21 cellular contexts compared by ENCODE assay signal in genomic region chr17:4109424-4109823, GRCh38. TPM values are rescaled to one million over a fixed set of nuclear protein-coding genes. Genes with fewer than 3 reads are reported as not detected.
A peak's percentile ranks its signal among the peaks of the same experiment; 100 is the strongest.
DNase-seq lines count a peak whose midpoint lies in the region; ATAC-seq, FAIRE-seq and TF ChIP-seq lines count a peak whose summit lies in the region.
"Had no signal": no experiment of that assay in that cellular context is flagged by ENCODE, and none has a peak within 500 bp of the region (broad histone marks: within the 10 kb centered on the region; RNA-seq: fewer than 3 reads in every experiment).

No MANE protein-coding gene starts in this region.

- H3K23ac ChIP-seq in IMR-90 (ENCODE audit: low read depth, low read length) (no peak overlapping the region), H9 (ENCODE audit: insufficient read length, low read depth, low read length) (no peak overlapping the region)

- TF ChIP-seq POLR2A in IMR-90 (IDR thresholded peaks at IDR 0.05; ENCODE audit: low read depth, low read length) (no peak), H54 (IDR thresholded peaks at IDR 0.05; ENCODE audit: low read depth, low read length) (no peak)

- H3K79me2 ChIP-seq in H9 (ENCODE audit: insufficient read depth, low read length), result no peaks in the 10 kb centered on the region

- H2AFZ ChIP-seq in IMR-90 (replicated peaks; ENCODE audit: low read length, poor library complexity) (no peak overlapping the region), H9 (ENCODE audit: low read length) (no peak overlapping the region)
- H2AFZ ChIP-seq: GM23338 had no signal

- no peak overlapping the region for H3K4me3 ChIP-seq in CD4-positive, CD25-positive, alpha-beta regulatory T cell (ENCODE audit: low read depth, low read length)
- H3K4me3 ChIP-seq in IMR-90 (ENCODE audit: insufficient read depth, low read depth, low read length), result no peak overlapping the region
- H3K4me3 ChIP-seq: ascending aorta, GM23338, ovary, SJCRH30 had no signal

- H3K27me3 Mint-ChIP-seq in CD4-positive, CD25-positive, alpha-beta regulatory T cell, result no peaks in the 10 kb centered on the region
- H3K27me3 Mint-ChIP-seq in activated naive CD8-positive, alpha-beta T cell treated with anti-CD3 and anti-CD28 coated beads, Interleukin-2, amount 50 U/mL, for 24 hours, result no peaks in the 10 kb centered on the region
- H3K27me3 Mint-ChIP-seq in H9 (ENCODE audit: low read depth), result no peaks in the 10 kb centered on the region

- H3K23me2 ChIP-seq in H9 (ENCODE audit: insufficient read length, low read depth, low read length, poor library complexity, severe bottlenecking), result no peaks in the 10 kb centered on the region

- H4K5ac ChIP-seq in IMR-90 (ENCODE audit: low read depth, low read length), result no peak overlapping the region
- no peak overlapping the region for H4K5ac ChIP-seq in H9 (ENCODE audit: insufficient read length, low read depth, low read length)

- TF ChIP-seq CTCF in IMR-90 (conservative IDR thresholded peaks at IDR 0.05; ENCODE audit: low read depth, low read length) (no peak), H9 (conservative IDR thresholded peaks at IDR 0.05) (no peak)

- H3K79me1 ChIP-seq in IMR-90 (ENCODE audit: low read depth in 1 of 2, low read length in 2 of 2), result peaks cover 11 to 42% of the 10 kb centered on the region in 2 experiments
- H3K79me1 ChIP-seq in H9 (ENCODE audit: insufficient read depth, low read depth, low read length, poor library complexity, severe bottlenecking), result no peaks in the 10 kb centered on the region

- H2BK120ac ChIP-seq in IMR-90 (ENCODE audit: low read depth, low read length), result 0 out of 2 replicates have a peak overlapping the region, but pooled peaks have one; percentile 1
- H2BK120ac ChIP-seq in H9 (ENCODE audit: low read depth, low read length, poor library complexity, severe bottlenecking), result no peak overlapping the region

- H4K20me1 ChIP-seq in IMR-90 (ENCODE audit: insufficient read depth, low read length) (peaks cover 8% of the 10 kb centered on the region; the same call in 1 of the 2 replicates), H9 (ENCODE audit: control insufficient read depth, insufficient read depth, insufficient read length) (no peaks in the 10 kb centered on the region)

- in situ Hi-C loops in IMR-90 (cut with MboI; ENCODE audit: low sequenced_read_pairs), result no loop called here

- no peak for DNase-seq in CD4-positive, CD25-positive, alpha-beta regulatory T cell
- DNase-seq in IMR-90 (no peak), A172 (ENCODE audit: low spot score) (no peak), H54 (ENCODE audit: insufficient read length, low spot score) (no peak), H9 (no peak), left cardiac atrium (no peak)
- DNase-seq in activated naive CD8-positive, alpha-beta T cell treated with anti-CD3 and anti-CD28 coated beads, Interleukin-2, amount 50 U/mL, for 24 hours, result no peak
- DNase-seq: activated CD4-positive, alpha-beta T cell treated with anti-CD3 and anti-CD28 coated beads for 4 hours; activated T-cell treated with anti-CD3 and anti-CD28 coated beads, Interleukin-2, amount 50 U/mL, for 72 hours; Calu3; cortex of kidney; GDM1; NCI-H526 treated with DMSO at 0.1 percent for 48 hours; ovary; SJCRH30; stimulated activated CD4-positive, alpha-beta T cell treated with anti-CD3 and anti-CD28 coated beads, Interleukin-2, amount 100 ng/mL, for 24 hours had no signal

- peaks cover 18% of the 10 kb centered on the region for H3K9me1 ChIP-seq in IMR-90 (ENCODE audit: insufficient read depth, low read length)

- CTCF ChIA-PET in IMR-90 (lab: Yijun Ruan, JAX), result no interaction called here

- TF ChIP-seq RAD21 in IMR-90 (IDR thresholded peaks at IDR 0.05; ENCODE audit: low read length), result no peak

- H2BK15ac ChIP-seq in IMR-90 (ENCODE audit: low read depth, low read length) (peak overlapping the region; percentile 89; the same call in 2 of the 3 replicates), H9 (ENCODE audit: low read depth, low read length) (no peak overlapping the region)

- no peak overlapping the region for H3K9ac ChIP-seq in IMR-90 (ENCODE audit: low read depth, low read length)
- no peak overlapping the region for H3K9ac ChIP-seq in H9 (ENCODE audit: extremely low read depth, insufficient read length, low read length)

- peak overlapping the region; percentile 7 for H3K4ac ChIP-seq in IMR-90 (ENCODE audit: low read depth, low read length)
- no peak overlapping the region for H3K4ac ChIP-seq in H9 (ENCODE audit: low read depth, low read length)

- H2BK5ac ChIP-seq in IMR-90 (ENCODE audit: low read depth, low read length, poor library complexity, severe bottlenecking) (no peak overlapping the region), H9 (ENCODE audit: insufficient read length, low read length) (no peak overlapping the region)

- H2AK9ac ChIP-seq in IMR-90 (replicated peaks; ENCODE audit: low read depth, low read length, poor library complexity), result no peak overlapping the region

- no peak for ATAC-seq in CD4-positive, CD25-positive, alpha-beta regulatory T cell (ENCODE audit: low read depth in 2 of 2)
- ATAC-seq in IMR-90 (ENCODE audit: low read depth) (no peak), left cardiac atrium (no peak)
- peak; percentile 15 for ATAC-seq in activated naive CD8-positive, alpha-beta T cell treated with anti-CD3 and anti-CD28 coated beads, Interleukin-2, amount 50 U/mL, for 24 hours
- ATAC-seq: GM23338 had no signal

- intact Hi-C loops in IMR-90 (cut with micrococcal nuclease) (no loop called here), left cardiac atrium (cut with DNase I) (no loop called here)

- H2AK5ac ChIP-seq in IMR-90 (ENCODE audit: low read depth, low read length), result peak overlapping the region; percentile 77
- no peak overlapping the region for H2AK5ac ChIP-seq in H9 (ENCODE audit: insufficient read length, low read length)

- H3T11ph ChIP-seq in H9 (ENCODE audit: low read length), result no peak overlapping the region

- H2BK20ac ChIP-seq in IMR-90 (ENCODE audit: low read depth, low read length) (peak overlapping the region; percentile 18), H9 (ENCODE audit: low read depth, low read length, poor library complexity, severe bottlenecking) (no peak overlapping the region)

- no peaks in the 10 kb centered on the region for H3K9me3 Mint-ChIP-seq in CD4-positive, CD25-positive, alpha-beta regulatory T cell
- H3K9me3 Mint-ChIP-seq in activated naive CD8-positive, alpha-beta T cell treated with anti-CD3 and anti-CD28 coated beads, Interleukin-2, amount 50 U/mL, for 24 hours, result no peaks in the 10 kb centered on the region
- no peaks in the 10 kb centered on the region for H3K9me3 Mint-ChIP-seq in H9
- H3K9me3 Mint-ChIP-seq: activated T-cell treated with anti-CD3 and anti-CD28 coated beads, Interleukin-2, amount 50 U/mL, for 72 hours; GM23338 had no signal

- H3K4me1 ChIP-seq in CD4-positive, CD25-positive, alpha-beta regulatory T cell (ENCODE audit: control insufficient read depth, insufficient read depth, low read length, poor library complexity, severe bottlenecking), result no peaks in the 10 kb centered on the region
- H3K4me1 ChIP-seq in IMR-90 (ENCODE audit: control insufficient read depth, insufficient read depth, low read length), result peaks cover 19% of the 10 kb centered on the region
- no peaks in the 10 kb centered on the region for H3K4me1 ChIP-seq in H9 (ENCODE audit: insufficient read depth, low read length)
- H3K4me1 ChIP-seq: ascending aorta, SJCRH30 had no signal

- BruUV-seq in IMR-90 (replicated peaks; lab: Mats Ljungman, UMichigan), result no TSS peak

- peak overlapping the region; percentile 37 for H3K18ac ChIP-seq in IMR-90 (ENCODE audit: low read depth, low read length)
- H3K18ac ChIP-seq in H9 (ENCODE audit: insufficient read length, low read depth, low read length), result no peak overlapping the region

- dilution Hi-C loops in IMR-90 (cut with HindIII; ENCODE audit: low sequenced_read_pairs, unreplicated experiment), result no loop called here

- no peaks in the 10 kb centered on the region for H3K27me3 ChIP-seq in CD4-positive, CD25-positive, alpha-beta regulatory T cell (ENCODE audit: control insufficient read depth, insufficient read depth, low read length)
- H3K27me3 ChIP-seq in IMR-90 (ENCODE audit: control insufficient read depth, insufficient read depth, low read length) (no peaks in the 10 kb centered on the region), layer of hippocampus (ENCODE audit: control insufficient read depth, insufficient read depth, low read length) (no peaks in the 10 kb centered on the region), H9 (ENCODE audit: insufficient read depth, low read length) (no peaks in the 10 kb centered on the region)
- H3K27me3 ChIP-seq: ascending aorta, ovary, SJCRH30 had no signal

- H3K4me2 ChIP-seq in IMR-90 (ENCODE audit: low read depth, low read length) (no peak overlapping the region), H9 (ENCODE audit: insufficient read depth, insufficient read length, low read length) (no peak overlapping the region)
- H3K4me2 ChIP-seq: GM23338 had no signal

- H3K36me3 ChIP-seq in CD4-positive, CD25-positive, alpha-beta regulatory T cell (ENCODE audit: control insufficient read depth, insufficient read depth, low read length), result peaks cover 87% of the 10 kb centered on the region
- H3K36me3 ChIP-seq in IMR-90 (ENCODE audit: control insufficient read depth, insufficient read depth, low read length), result peaks cover 44% of the 10 kb centered on the region
- H3K36me3 ChIP-seq: ovary had no signal

- H3K27ac ChIP-seq in CD4-positive, CD25-positive, alpha-beta regulatory T cell (ENCODE audit: insufficient read depth, low read length, poor library complexity, severe bottlenecking), result no peak overlapping the region
- H3K27ac ChIP-seq in IMR-90 (ENCODE audit: insufficient read depth, low read length), result peak overlapping the region; percentile 63
- H3K27ac ChIP-seq in layer of hippocampus (ENCODE audit: low read depth, low read length), result peak overlapping the region; percentile 60
- H3K27ac ChIP-seq in H9 (ENCODE audit: insufficient read length, low read depth, low read length), result no peak overlapping the region
- H3K27ac ChIP-seq: ascending aorta, epithelial cell of prostate, ovary, SJCRH30 had no signal

- H3K56ac ChIP-seq in IMR-90 (ENCODE audit: extremely low read depth, insufficient read depth, low read length) (no peak overlapping the region), H9 (ENCODE audit: insufficient read length, low read depth, low read length) (no peak overlapping the region)

- POLR2A ChIA-PET in IMR-90 (lab: Charles Lee; ENCODE audit: unreplicated experiment), result no interaction called here

- H3K4me3 Mint-ChIP-seq in CD4-positive, CD25-positive, alpha-beta regulatory T cell, result no peak overlapping the region
- no peak overlapping the region for H3K4me3 Mint-ChIP-seq in activated naive CD8-positive, alpha-beta T cell treated with anti-CD3 and anti-CD28 coated beads, Interleukin-2, amount 50 U/mL, for 24 hours
- H3K4me3 Mint-ChIP-seq in H9, result no peak overlapping the region
- H3K4me3 Mint-ChIP-seq: activated T-cell treated with anti-CD3 and anti-CD28 coated beads, Interleukin-2, amount 50 U/mL, for 72 hours; GM23338 had no signal

- no peak for FAIRE-seq in H54 (lab: Jason Lieb, UNC)
- FAIRE-seq: GM12891 had no signal

- no peak overlapping the region; a peak in 1 of 4 replicates for H4K8ac ChIP-seq in IMR-90 (ENCODE audit: low read depth in 2 of 2, low read length in 2 of 2)
- no peak overlapping the region for H4K8ac ChIP-seq in H9 (replicated peaks; ENCODE audit: insufficient read length, low read depth, low read length)

- no peak overlapping the region; the same call in 1 of the 2 replicates for H3K14ac ChIP-seq in IMR-90 (replicated peaks; ENCODE audit: low read depth, low read length)
- H3K14ac ChIP-seq in H9 (ENCODE audit: insufficient read depth, low read length), result no peak overlapping the region

- peaks cover 5 to 25% (median 12%) of the 10 kb centered on the region in 4 donors for H3K4me1 Mint-ChIP-seq in CD4-positive, CD25-positive, alpha-beta regulatory T cell
- peaks cover 12% of the 10 kb centered on the region for H3K4me1 Mint-ChIP-seq in activated naive CD8-positive, alpha-beta T cell treated with anti-CD3 and anti-CD28 coated beads, Interleukin-2, amount 50 U/mL, for 24 hours
- no peaks in the 10 kb centered on the region for H3K4me1 Mint-ChIP-seq in H9
- H3K4me1 Mint-ChIP-seq: GM23338 had no signal

- H2BK12ac ChIP-seq in H9 (ENCODE audit: insufficient read length, low read depth, low read length), result no peak overlapping the region

- WGBS in IMR-90 (ENCODE audit: extremely low coverage in 2 of 2, insufficient read length in 1 of 2), 2 experiments, result 79% methylated on average over 5 of the region's 8 CpGs; no CpG with 5 or more reads in 1 of the 2 experiments
- WGBS in H9 (ENCODE audit: extremely low coverage, insufficient read length, low lambda C conversion rate), result no CpG with 5 or more reads among the region's 8 CpGs

- peak overlapping the region; percentile 11 to 84 (median 66) for H3K27ac Mint-ChIP-seq in CD4-positive, CD25-positive, alpha-beta regulatory T cell
- H3K27ac Mint-ChIP-seq in activated naive CD8-positive, alpha-beta T cell treated with anti-CD3 and anti-CD28 coated beads, Interleukin-2, amount 50 U/mL, for 24 hours, result no peak overlapping the region
- H3K27ac Mint-ChIP-seq in H9, result no peak overlapping the region
- H3K27ac Mint-ChIP-seq: GM23338 had no signal

- peaks cover 48% of the 10 kb centered on the region for H3K36me3 Mint-ChIP-seq in CD4-positive, CD25-positive, alpha-beta regulatory T cell
- H3K36me3 Mint-ChIP-seq in activated naive CD8-positive, alpha-beta T cell treated with anti-CD3 and anti-CD28 coated beads, Interleukin-2, amount 50 U/mL, for 24 hours (ENCODE audit: low read depth), result peaks cover 40% of the 10 kb centered on the region
- peaks cover 6 to 51% (median 24%) of the 10 kb centered on the region in 3 experiments; a peak in 6 of 7 replicates for H3K36me3 Mint-ChIP-seq in H9 (ENCODE audit: insufficient read depth in 1 of 3, low read depth in 3 of 3)

- H4K91ac ChIP-seq in IMR-90 (ENCODE audit: insufficient read depth, low read depth, low read length), result peak overlapping the region; percentile 7
- no peak overlapping the region for H4K91ac ChIP-seq in H9 (ENCODE audit: insufficient read length, low read depth, low read length)

- H3K9me3 ChIP-seq in CD4-positive, CD25-positive, alpha-beta regulatory T cell (ENCODE audit: control insufficient read depth in 2 of 2, low read length in 2 of 2), result no peaks in the 10 kb centered on the region
- H3K9me3 ChIP-seq in IMR-90 (ENCODE audit: control insufficient read depth, insufficient read depth, low read length) (no peaks in the 10 kb centered on the region), H9 (ENCODE audit: control insufficient read depth, low read depth, low read length) (no peaks in the 10 kb centered on the region)
- H3K9me3 ChIP-seq: ascending aorta, ovary, SJCRH30 had no signal

RNA-seq across cellular contexts. Expression of gene ZZEF1, which starts 33.4 kb away (rescaled TPM):
- total RNA-seq in CD4-positive, CD25-positive, alpha-beta regulatory T cell, result 103 TPM
- 1 to 10 TPM; 4.6 to 7.2 (median 5.0) TPM for polyA plus RNA-seq in CD4-positive, CD25-positive, alpha-beta regulatory T cell
- total RNA-seq in IMR-90 (2012; rRNA removed) (32.2 and 34.4 TPM in 2 replicates), H9 (2021) (17.4 and 22.1 TPM in 2 replicates), left cardiac atrium (10 to 100 TPM; 26.5 to 38.4 TPM)
- polyA plus RNA-seq in IMR-90 (2012; rRNA removed), result 11.4 and 13.3 TPM in 2 replicates
- 6.0 and 6.6 TPM in 2 replicates for polyA plus RNA-seq in IMR-90 (2012; cell fraction: cytosol; rRNA removed)
- polyA plus RNA-seq in IMR-90 (2012; cell fraction: nucleus; rRNA removed; ENCODE audit: low replicate concordance), result 28.8 and 34.0 TPM in 2 replicates
- total RNA-seq in A172 (2014; rRNA removed; shearing (Covaris generic)), result 21.1 and 22.4 TPM in 2 replicates

RNA-seq across cellular contexts. Expression of gene CYB5D2, which starts 33.6 kb away (rescaled TPM):
- total RNA-seq in CD4-positive, CD25-positive, alpha-beta regulatory T cell, result 4.9 TPM
- 10 to 100 TPM; 12.5 to 19.0 (median 15.5) TPM for polyA plus RNA-seq in CD4-positive, CD25-positive, alpha-beta regulatory T cell
- total RNA-seq in IMR-90 (2012; rRNA removed) (14.7 and 15.2 TPM in 2 replicates), H9 (2021) (7.8 and 8.4 TPM in 2 replicates), left cardiac atrium (10 to 100 TPM in 1 of 2 donors, 1 to 10 TPM in 1; 8.0 to 12.7 TPM)
- 22.2 and 23.6 TPM in 2 replicates for polyA plus RNA-seq in IMR-90 (2012; rRNA removed)
- 32.8 and 33.6 TPM in 2 replicates for polyA plus RNA-seq in IMR-90 (2012; cell fraction: cytosol; rRNA removed)
- 9.0 and 14.1 TPM in 2 replicates for polyA plus RNA-seq in IMR-90 (2012; cell fraction: nucleus; rRNA removed; ENCODE audit: low replicate concordance)
- 23.4 and 32.7 TPM in 2 replicates for total RNA-seq in A172 (2014; rRNA removed; shearing (Covaris generic))

Comparison
In these comparisons a context has a peak if more than half of its experiments do, and no peak if none do; other contexts are left out.
1. H3K27ac ChIP-seq: peak in IMR-90 (single experiment) and layer of hippocampus (single experiment); none in CD4-positive, CD25-positive, alpha-beta regulatory T cell (single experiment) and H9 (single experiment).
2. H3K27ac Mint-ChIP-seq: peak in CD4-positive, CD25-positive, alpha-beta regulatory T cell (3 of 3); none in activated naive CD8-positive, alpha-beta T cell treated with anti-CD3 and anti-CD28 coated beads, Interleukin-2, amount 50 U/mL, for 24 hours (single experiment) and H9 (0 of 3).